Comparison of ENCODE assay signal across 1 cellular context in the genomic region with DNA sequence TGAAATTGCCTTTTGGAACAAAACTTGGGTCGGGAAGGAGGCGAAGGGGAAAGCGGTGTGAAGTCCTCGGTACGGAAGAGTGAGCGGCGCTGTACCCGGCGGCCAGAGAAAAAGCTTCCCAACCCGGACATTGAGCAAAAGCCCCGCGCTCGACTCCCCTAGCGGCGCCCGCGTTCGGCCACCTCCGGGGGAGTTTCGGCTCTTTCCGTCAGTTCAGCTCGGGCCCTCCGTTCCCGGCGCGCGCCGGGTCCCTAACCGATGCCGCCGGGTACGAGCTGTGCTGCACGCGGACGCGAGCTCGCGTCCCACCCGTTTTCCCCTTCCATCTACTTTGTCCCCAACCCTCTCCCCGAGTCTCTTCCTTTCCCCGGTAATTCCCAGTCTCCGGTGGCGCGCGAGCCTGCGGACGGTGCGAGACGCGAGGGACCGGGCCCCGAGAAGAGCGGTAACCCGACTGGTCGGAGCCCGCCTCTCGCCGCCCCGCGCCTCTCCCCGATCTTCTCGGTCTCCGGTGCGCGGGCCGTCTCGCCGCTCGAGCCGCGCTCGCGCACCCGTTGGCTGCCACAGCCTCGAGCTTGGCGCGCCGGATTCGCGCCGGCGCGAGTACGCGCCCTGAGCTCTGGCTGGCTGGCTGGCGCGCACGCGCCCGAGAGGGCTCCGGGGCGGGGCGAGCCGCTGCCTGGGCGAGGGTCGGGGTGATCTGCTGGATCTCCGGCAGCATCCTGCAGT.
TF ChIP-seq lines count a peak whose summit lies in the region.

No MANE protein-coding gene starts in this region.

TF ChIP-seq in HepG2, 621 proteins besides CTCF, POLR2A, EP300 and RAD21 (continues in another document):
- no peak; the same call in 1 of the 2 replicates for TF ChIP-seq HMGXB3 (CRISPR knock-in tag; IDR thresholded peaks at IDR 0.05; ENCODE audit: borderline replicate concordance)
- TF ChIP-seq HOXA9 (CRISPR knock-in tag; IDR thresholded peaks at IDR 0.05; ENCODE audit: borderline replicate concordance) = peak; percentile 66; the same call in 1 of the 2 replicates
- TF ChIP-seq GTF2F1 (IDR thresholded peaks at IDR 0.05; ENCODE audit: low read length) = no peak
- TF ChIP-seq CEBPG (CRISPR knock-in tag; IDR thresholded peaks at IDR 0.05) = 0 out of 2 replicates have a peak, but pooled peaks have one; percentile 15
- TF ChIP-seq ZNF160 (CRISPR knock-in tag; IDR thresholded peaks at IDR 0.05) = no peak
- no peak for TF ChIP-seq RARG (CRISPR knock-in tag; IDR thresholded peaks at IDR 0.05; ENCODE audit: low read depth)
- TF ChIP-seq ZNF44 (CRISPR knock-in tag; IDR thresholded peaks at IDR 0.05) = no peak
- TF ChIP-seq, protein P1, sequence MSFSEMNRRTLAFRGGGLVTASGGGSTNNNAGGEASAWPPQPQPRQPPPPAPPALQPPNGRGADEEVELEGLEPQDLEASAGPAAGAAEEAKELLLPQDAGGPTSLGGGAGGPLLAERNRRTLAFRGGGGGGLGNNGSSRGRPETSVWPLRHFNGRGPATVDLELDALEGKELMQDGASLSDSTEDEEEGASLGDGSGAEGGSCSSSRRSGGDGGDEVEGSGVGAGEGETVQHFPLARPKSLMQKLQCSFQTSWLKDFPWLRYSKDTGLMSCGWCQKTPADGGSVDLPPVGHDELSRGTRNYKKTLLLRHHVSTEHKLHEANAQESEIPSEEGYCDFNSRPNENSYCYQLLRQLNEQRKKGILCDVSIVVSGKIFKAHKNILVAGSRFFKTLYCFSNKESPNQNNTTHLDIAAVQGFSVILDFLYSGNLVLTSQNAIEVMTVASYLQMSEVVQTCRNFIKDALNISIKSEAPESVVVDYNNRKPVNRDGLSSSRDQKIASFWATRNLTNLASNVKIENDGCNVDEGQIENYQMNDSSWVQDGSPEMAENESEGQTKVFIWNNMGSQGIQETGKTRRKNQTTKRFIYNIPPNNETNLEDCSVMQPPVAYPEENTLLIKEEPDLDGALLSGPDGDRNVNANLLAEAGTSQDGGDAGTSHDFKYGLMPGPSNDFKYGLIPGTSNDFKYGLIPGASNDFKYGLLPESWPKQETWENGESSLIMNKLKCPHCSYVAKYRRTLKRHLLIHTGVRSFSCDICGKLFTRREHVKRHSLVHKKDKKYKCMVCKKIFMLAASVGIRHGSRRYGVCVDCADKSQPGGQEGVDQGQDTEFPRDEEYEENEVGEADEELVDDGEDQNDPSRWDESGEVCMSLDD (CRISPR knock-in tag; IDR thresholded peaks at IDR 0.05; ENCODE audit: borderline replicate concordance) = peak; percentile 52; the same call in 1 of the 2 replicates
- TF ChIP-seq BCLAF1 (IDR thresholded peaks at IDR 0.05) = no peak
- 0 out of 2 replicates have a peak, but pooled peaks have one; percentile 52 for TF ChIP-seq KLF11 (CRISPR knock-in tag; IDR thresholded peaks at IDR 0.05)
- TF ChIP-seq FLYWCH1 (CRISPR knock-in tag; IDR thresholded peaks at IDR 0.05) = no peak
- peak; percentile 72; the same call in 1 of the 2 replicates for TF ChIP-seq ZNF275 (CRISPR knock-in tag; IDR thresholded peaks at IDR 0.05; ENCODE audit: borderline replicate concordance)
- 0 out of 2 replicates have a peak, but pooled peaks have one; percentile 7 for TF ChIP-seq ZNF225 (CRISPR knock-in tag; IDR thresholded peaks at IDR 0.05)
- no peak; the same call in 1 of the 2 replicates for TF ChIP-seq NKX3-1 (CRISPR knock-in tag; IDR thresholded peaks at IDR 0.05)
- no peak; the same call in 1 of the 2 replicates for TF ChIP-seq TSC22D2 (CRISPR knock-in tag; IDR thresholded peaks at IDR 0.05; ENCODE audit: borderline replicate concordance)
- TF ChIP-seq GPN1 (CRISPR knock-in tag; IDR thresholded peaks at IDR 0.05; ENCODE audit: borderline replicate concordance) = no peak
- no peak for TF ChIP-seq PAF1 (CRISPR knock-in tag; IDR thresholded peaks at IDR 0.05)
- TF ChIP-seq ARNT (IDR thresholded peaks at IDR 0.05) = no peak
- no peak for TF ChIP-seq ZNF460 (CRISPR knock-in tag; IDR thresholded peaks at IDR 0.05; ENCODE audit: borderline replicate concordance)
- TF ChIP-seq SP4 (CRISPR knock-in tag; IDR thresholded peaks at IDR 0.05) = no peak
- TF ChIP-seq, protein P2, sequence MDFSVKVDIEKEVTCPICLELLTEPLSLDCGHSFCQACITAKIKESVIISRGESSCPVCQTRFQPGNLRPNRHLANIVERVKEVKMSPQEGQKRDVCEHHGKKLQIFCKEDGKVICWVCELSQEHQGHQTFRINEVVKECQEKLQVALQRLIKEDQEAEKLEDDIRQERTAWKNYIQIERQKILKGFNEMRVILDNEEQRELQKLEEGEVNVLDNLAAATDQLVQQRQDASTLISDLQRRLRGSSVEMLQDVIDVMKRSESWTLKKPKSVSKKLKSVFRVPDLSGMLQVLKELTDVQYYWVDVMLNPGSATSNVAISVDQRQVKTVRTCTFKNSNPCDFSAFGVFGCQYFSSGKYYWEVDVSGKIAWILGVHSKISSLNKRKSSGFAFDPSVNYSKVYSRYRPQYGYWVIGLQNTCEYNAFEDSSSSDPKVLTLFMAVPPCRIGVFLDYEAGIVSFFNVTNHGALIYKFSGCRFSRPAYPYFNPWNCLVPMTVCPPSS (IDR thresholded peaks at IDR 0.05) = no peak
- TF ChIP-seq, protein P3, sequence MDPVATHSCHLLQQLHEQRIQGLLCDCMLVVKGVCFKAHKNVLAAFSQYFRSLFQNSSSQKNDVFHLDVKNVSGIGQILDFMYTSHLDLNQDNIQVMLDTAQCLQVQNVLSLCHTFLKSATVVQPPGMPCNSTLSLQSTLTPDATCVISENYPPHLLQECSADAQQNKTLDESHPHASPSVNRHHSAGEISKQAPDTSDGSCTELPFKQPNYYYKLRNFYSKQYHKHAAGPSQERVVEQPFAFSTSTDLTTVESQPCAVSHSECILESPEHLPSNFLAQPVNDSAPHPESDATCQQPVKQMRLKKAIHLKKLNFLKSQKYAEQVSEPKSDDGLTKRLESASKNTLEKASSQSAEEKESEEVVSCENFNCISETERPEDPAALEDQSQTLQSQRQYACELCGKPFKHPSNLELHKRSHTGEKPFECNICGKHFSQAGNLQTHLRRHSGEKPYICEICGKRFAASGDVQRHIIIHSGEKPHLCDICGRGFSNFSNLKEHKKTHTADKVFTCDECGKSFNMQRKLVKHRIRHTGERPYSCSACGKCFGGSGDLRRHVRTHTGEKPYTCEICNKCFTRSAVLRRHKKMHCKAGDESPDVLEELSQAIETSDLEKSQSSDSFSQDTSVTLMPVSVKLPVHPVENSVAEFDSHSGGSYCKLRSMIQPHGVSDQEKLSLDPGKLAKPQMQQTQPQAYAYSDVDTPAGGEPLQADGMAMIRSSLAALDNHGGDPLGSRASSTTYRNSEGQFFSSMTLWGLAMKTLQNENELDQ (CRISPR knock-in tag; IDR thresholded peaks at IDR 0.05; ENCODE audit: borderline replicate concordance) = no peak
- TF ChIP-seq, protein P4, sequence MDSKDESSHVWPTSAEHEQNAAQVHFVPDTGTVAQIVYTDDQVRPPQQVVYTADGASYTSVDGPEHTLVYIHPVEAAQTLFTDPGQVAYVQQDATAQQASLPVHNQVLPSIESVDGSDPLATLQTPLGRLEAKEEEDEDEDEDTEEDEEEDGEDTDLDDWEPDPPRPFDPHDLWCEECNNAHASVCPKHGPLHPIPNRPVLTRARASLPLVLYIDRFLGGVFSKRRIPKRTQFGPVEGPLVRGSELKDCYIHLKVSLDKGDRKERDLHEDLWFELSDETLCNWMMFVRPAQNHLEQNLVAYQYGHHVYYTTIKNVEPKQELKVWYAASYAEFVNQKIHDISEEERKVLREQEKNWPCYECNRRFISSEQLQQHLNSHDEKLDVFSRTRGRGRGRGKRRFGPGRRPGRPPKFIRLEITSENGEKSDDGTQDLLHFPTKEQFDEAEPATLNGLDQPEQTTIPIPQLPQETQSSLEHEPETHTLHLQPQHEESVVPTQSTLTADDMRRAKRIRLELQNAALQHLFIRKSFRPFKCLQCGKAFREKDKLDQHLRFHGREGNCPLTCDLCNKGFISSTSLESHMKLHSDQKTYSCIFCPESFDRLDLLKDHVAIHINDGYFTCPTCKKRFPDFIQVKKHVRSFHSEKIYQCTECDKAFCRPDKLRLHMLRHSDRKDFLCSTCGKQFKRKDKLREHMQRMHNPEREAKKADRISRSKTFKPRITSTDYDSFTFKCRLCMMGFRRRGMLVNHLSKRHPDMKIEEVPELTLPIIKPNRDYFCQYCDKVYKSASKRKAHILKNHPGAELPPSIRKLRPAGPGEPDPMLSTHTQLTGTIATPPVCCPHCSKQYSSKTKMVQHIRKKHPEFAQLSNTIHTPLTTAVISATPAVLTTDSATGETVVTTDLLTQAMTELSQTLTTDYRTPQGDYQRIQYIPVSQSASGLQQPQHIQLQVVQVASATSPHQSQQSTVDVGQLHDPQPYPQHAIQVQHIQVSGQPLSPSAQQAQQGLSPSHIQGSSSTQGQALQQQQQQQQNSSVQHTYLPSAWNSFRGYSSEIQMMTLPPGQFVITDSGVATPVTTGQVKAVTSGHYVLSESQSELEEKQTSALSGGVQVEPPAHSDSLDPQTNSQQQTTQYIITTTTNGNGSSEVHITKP (CRISPR knock-in tag; IDR thresholded peaks at IDR 0.05; ENCODE audit: low read depth) = no peak
- TF ChIP-seq ELF1 (CRISPR knock-in tag; IDR thresholded peaks at IDR 0.05) = peak; percentile 37; the same call in 1 of the 2 replicates
- TF ChIP-seq THAP9 (CRISPR knock-in tag; IDR thresholded peaks at IDR 0.05; ENCODE audit: borderline replicate concordance) = peak; percentile 43; the same call in 1 of the 2 replicates
